ENCODE assay signal across 8 cellular contexts in genomic region chr12:94676011-94676709, GRCh38. TPM values are rescaled to one million over a fixed set of nuclear protein-coding genes. Genes with fewer than 3 reads are reported as not detected.
A peak's percentile ranks its signal among the peaks of the same experiment; 100 is the strongest.
DNase-seq lines count a peak whose midpoint lies in the region; ATAC-seq and TF ChIP-seq lines count a peak whose summit lies in the region.

No MANE protein-coding gene starts in this region.

- TF ChIP-seq CTCF in prostate gland (IDR thresholded peaks at IDR 0.05), result no peak

- 79% methylated on average over 10 of the region's 10 CpGs for WGBS in prostate gland

- no peaks in the 10 kb centered on the region for H3K36me3 ChIP-seq in prostate gland

- peaks cover 11% of the 10 kb centered on the region for H3K27me3 Mint-ChIP-seq in activated CD4-positive, alpha-beta T cell treated with anti-CD3 and anti-CD28 coated beads, Interleukin-2, amount 10 ng/mL, durations not matched to agents 7 days and 5 days
- peaks cover 22% of the 10 kb centered on the region for H3K27me3 Mint-ChIP-seq in activated CD8-positive, alpha-beta T cell treated with anti-CD3 and anti-CD28 coated beads, Interleukin-2, amount 10 ng/mL, durations not matched to agents 7 days and 5 days (ENCODE audit: low read depth)
- H3K27me3 Mint-ChIP-seq in naive B cell, result peaks cover 0 to 4% (median 0%) of the 10 kb centered on the region in 3 donors

- CTCF ChIA-PET in activated CD4-positive, alpha-beta T cell treated with anti-CD3 and anti-CD28 coated beads, Interleukin-2, amount 10 ng/mL, durations not matched to agents 7 days and 5 days (lab: Charles Lee), result no interaction called here
- CTCF ChIA-PET in activated CD8-positive, alpha-beta T cell treated with anti-CD3 and anti-CD28 coated beads, Interleukin-2, amount 10 ng/mL, durations not matched to agents 7 days and 5 days (lab: Charles Lee), result no interaction called here

- H3K4me1 Mint-ChIP-seq in activated CD4-positive, alpha-beta T cell treated with anti-CD3 and anti-CD28 coated beads, Interleukin-2, amount 10 ng/mL, durations not matched to agents 7 days and 5 days, result peaks cover 12% of the 10 kb centered on the region
- H3K4me1 Mint-ChIP-seq in activated CD8-positive, alpha-beta T cell treated with anti-CD3 and anti-CD28 coated beads, Interleukin-2, amount 10 ng/mL, durations not matched to agents 7 days and 5 days (ENCODE audit: low read depth), result peaks cover 24% of the 10 kb centered on the region
- H3K4me1 Mint-ChIP-seq in naive B cell, result peaks cover 26 to 42% (median 32%) of the 10 kb centered on the region in 3 donors

- no peak overlapping the region for H3K4me3 ChIP-seq in prostate gland

- intact Hi-C loops in prostate gland (cut with DNase I), result no loop called here

- H3K9me3 Mint-ChIP-seq in activated CD4-positive, alpha-beta T cell treated with anti-CD3 and anti-CD28 coated beads, Interleukin-2, amount 10 ng/mL, durations not matched to agents 7 days and 5 days, result no peaks in the 10 kb centered on the region
- no peaks in the 10 kb centered on the region for H3K9me3 Mint-ChIP-seq in activated CD8-positive, alpha-beta T cell treated with anti-CD3 and anti-CD28 coated beads, Interleukin-2, amount 10 ng/mL, durations not matched to agents 7 days and 5 days (ENCODE audit: insufficient read depth)
- peaks cover 0 to 1% (median 0%) of the 10 kb centered on the region in 7 donors for H3K9me3 Mint-ChIP-seq in naive B cell

- no peak for TF ChIP-seq POLR2A in prostate gland (IDR thresholded peaks at IDR 0.05)

- DNase-seq in activated CD4-positive, alpha-beta T cell treated with anti-CD3 and anti-CD28 coated beads, Interleukin-2, amount 10 ng/mL, durations not matched to agents 7 days and 5 days, result peak; percentile 10
- DNase-seq in activated CD4-positive, alpha-beta T cell treated with anti-CD3 and anti-CD28 coated beads, Interleukin-2, amount 50 U/mL, for 1 hour, result no peak
- peak; percentile 61 for DNase-seq in activated CD8-positive, alpha-beta T cell treated with anti-CD3 and anti-CD28 coated beads, Interleukin-2, amount 10 ng/mL, durations not matched to agents 7 days and 5 days
- DNase-seq in naive B cell (peak; percentile 75), DMS53 (lab: John Stamatoyannopoulos, UW) (no peak), prostate gland (ENCODE audit: low spot score) (no peak)

- ATAC-seq in HG03066 (IDR thresholded peaks at IDR 0.05; ENCODE audit: low read depth, unreplicated experiment), result peak; percentile 75
- peak; percentile 96 for ATAC-seq in activated CD8-positive, alpha-beta T cell treated with anti-CD3 and anti-CD28 coated beads, Interleukin-2, amount 10 ng/mL, durations not matched to agents 7 days and 5 days
- ATAC-seq in naive B cell (ENCODE audit: low read depth in 2 of 2), result peak; percentile 97 to 98
- ATAC-seq in HG02970 (IDR thresholded peaks at IDR 0.05; ENCODE audit: low FRiP score, unreplicated experiment), result no peak

- H3K27me3 ChIP-seq in prostate gland (replicated peaks; ENCODE audit: insufficient read depth), result no peaks in the 10 kb centered on the region

- no peak overlapping the region for H3K4me3 Mint-ChIP-seq in activated CD4-positive, alpha-beta T cell treated with anti-CD3 and anti-CD28 coated beads, Interleukin-2, amount 10 ng/mL, durations not matched to agents 7 days and 5 days
- H3K4me3 Mint-ChIP-seq in activated CD8-positive, alpha-beta T cell treated with anti-CD3 and anti-CD28 coated beads, Interleukin-2, amount 10 ng/mL, durations not matched to agents 7 days and 5 days, result peak overlapping the region; percentile 48
- peak overlapping the region; percentile 1 to 88 (median 70) for H3K4me3 Mint-ChIP-seq in naive B cell

- H3K36me3 Mint-ChIP-seq in activated CD4-positive, alpha-beta T cell treated with anti-CD3 and anti-CD28 coated beads, Interleukin-2, amount 10 ng/mL, durations not matched to agents 7 days and 5 days (ENCODE audit: low read depth), result no peaks in the 10 kb centered on the region
- peaks cover 2% of the 10 kb centered on the region for H3K36me3 Mint-ChIP-seq in activated CD8-positive, alpha-beta T cell treated with anti-CD3 and anti-CD28 coated beads, Interleukin-2, amount 10 ng/mL, durations not matched to agents 7 days and 5 days (ENCODE audit: low read depth)
- H3K36me3 Mint-ChIP-seq in naive B cell, result peaks cover 0 to 7% of the 10 kb centered on the region in 2 donors

- H3K27ac Mint-ChIP-seq in activated CD4-positive, alpha-beta T cell treated with anti-CD3 and anti-CD28 coated beads, Interleukin-2, amount 10 ng/mL, durations not matched to agents 7 days and 5 days, result peak overlapping the region; percentile 70
- H3K27ac Mint-ChIP-seq in activated CD8-positive, alpha-beta T cell treated with anti-CD3 and anti-CD28 coated beads, Interleukin-2, amount 10 ng/mL, durations not matched to agents 7 days and 5 days, result peak overlapping the region; percentile 86
- peak overlapping the region; percentile 90 to 97 (median 93) for H3K27ac Mint-ChIP-seq in naive B cell

- H3K27ac ChIP-seq in prostate gland, result no peak overlapping the region

- POLR2A ChIA-PET in activated CD4-positive, alpha-beta T cell treated with anti-CD3 and anti-CD28 coated beads, Interleukin-2, amount 10 ng/mL, durations not matched to agents 7 days and 5 days (lab: Charles Lee), result no interaction called here
- POLR2A ChIA-PET in activated CD8-positive, alpha-beta T cell treated with anti-CD3 and anti-CD28 coated beads, Interleukin-2, amount 10 ng/mL, durations not matched to agents 7 days and 5 days (lab: Charles Lee), result no interaction called here

- H3K4me1 ChIP-seq in prostate gland (replicated peaks), result peaks cover 6% of the 10 kb centered on the region

- no peaks in the 10 kb centered on the region for H3K9me3 ChIP-seq in prostate gland

RNA-seq across cellular contexts. Expression of gene TMCC3, which starts 25.8 kb away (rescaled TPM):
- total RNA-seq in activated CD4-positive, alpha-beta T cell treated with anti-CD3 and anti-CD28 coated beads, Interleukin-2, amount 10 ng/mL, durations not matched to agents 7 days and 5 days, result under 1 TPM; 0.17 to 0.23 TPM
- total RNA-seq in activated CD8-positive, alpha-beta T cell treated with anti-CD3 and anti-CD28 coated beads, Interleukin-2, amount 10 ng/mL, durations not matched to agents 7 days and 5 days, result under 1 TPM; 0.18 to 0.60 TPM
- polyA plus RNA-seq in naive B cell (ENCODE audit: low read depth in 6 of 6), result 10 to 100 TPM in 4 of 6 donors, 1 to 10 TPM in 2; 8.4 to 21.7 (median 13.5) TPM
- 10 to 100 TPM; 13.5 to 15.4 TPM for total RNA-seq in prostate gland

Comparison
In these comparisons a context has a peak if more than half of its experiments do, and no peak if none do; other contexts are left out.
1. DNase-seq: peak in activated CD4-positive, alpha-beta T cell treated with anti-CD3 and anti-CD28 coated beads, Interleukin-2, amount 10 ng/mL, durations not matched to agents 7 days and 5 days (single experiment), activated CD8-positive, alpha-beta T cell treated with anti-CD3 and anti-CD28 coated beads, Interleukin-2, amount 10 ng/mL, durations not matched to agents 7 days and 5 days (single experiment) and naive B cell (single experiment); none in activated CD4-positive, alpha-beta T cell treated with anti-CD3 and anti-CD28 coated beads, Interleukin-2, amount 50 U/mL, for 1 hour (single experiment), DMS53 (single experiment) and prostate gland (single experiment).
2. RNA of gene TMCC3, which starts 25.8 kb away (total RNA-seq): 13.5 to 15.4 TPM in prostate gland; 0.18 to 0.60 TPM in activated CD8-positive, alpha-beta T cell treated with anti-CD3 and anti-CD28 coated beads, Interleukin-2, amount 10 ng/mL, durations not matched to agents 7 days and 5 days and 0.17 to 0.23 TPM in activated CD4-positive, alpha-beta T cell treated with anti-CD3 and anti-CD28 coated beads, Interleukin-2, amount 10 ng/mL, durations not matched to agents 7 days and 5 days; every median in the first group is over 4 times any median in the second.
3. Peak in every context shown above with its lines, with median percentiles within 50 percentile points of each other: H3K27ac Mint-ChIP-seq.